19 cellular contexts compared by ENCODE assay signal in the genomic region with DNA sequence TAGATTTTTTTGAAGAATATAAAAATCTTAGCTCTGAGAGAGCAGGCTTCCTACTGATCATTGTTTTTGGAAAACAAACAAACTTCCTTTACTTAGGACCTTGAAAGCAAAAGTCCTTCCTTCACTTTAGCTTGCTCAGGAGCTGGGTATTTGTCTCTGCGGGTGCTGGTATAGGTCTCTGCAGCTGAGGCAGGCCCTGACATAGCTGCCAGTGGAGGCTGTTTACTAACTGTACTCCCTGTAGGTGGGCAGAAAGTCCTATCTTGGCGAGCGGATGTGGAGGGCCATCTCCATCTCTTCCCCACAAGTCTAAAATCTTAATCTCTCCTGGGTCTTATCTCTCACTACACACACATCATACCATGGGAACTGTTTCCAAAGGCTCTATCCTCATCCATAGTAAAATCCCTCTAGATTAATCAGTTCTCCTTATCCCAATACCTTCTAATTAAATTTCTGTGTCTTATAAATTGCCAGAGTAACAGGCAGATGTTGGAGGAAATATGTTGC. TPM values are rescaled to one million over a fixed set of nuclear protein-coding genes. Genes with fewer than 3 reads are reported as not detected.
DNase-seq lines count a peak whose midpoint lies in the region; ATAC-seq and TF ChIP-seq lines count a peak whose summit lies in the region.
"Had no signal": no experiment of that assay in that cellular context is flagged by ENCODE, and none has a peak within 500 bp of the region (broad histone marks: within the 10 kb centered on the region; RNA-seq: fewer than 3 reads in every experiment).

No MANE protein-coding gene starts in this region.

- POLR2A ChIA-PET in activated naive CD8-positive, alpha-beta T cell treated with anti-CD3 and anti-CD28 coated beads, Interleukin-2, amount 10 ng/mL, durations not matched to agents 7 days and 5 days (lab: Charles Lee): interaction anchor here (0.6 to 2.6 kb wide), 16 partner anchors 22 to 1116 kb away, joined by 3 to 23 read pairs (median 6); partner anchors contain the start of genes FBXO33, GEMIN2, PNN and SEC23A

- no peaks in the 10 kb centered on the region for H3K9me3 Mint-ChIP-seq in activated naive CD4-positive, alpha-beta T cell treated with anti-CD3 and anti-CD28 coated beads for 36 hours
- peaks cover 3% of the 10 kb centered on the region for H3K9me3 Mint-ChIP-seq in activated naive CD8-positive, alpha-beta T cell treated with anti-CD3 and anti-CD28 coated beads, Interleukin-2, amount 10 ng/mL, durations not matched to agents 7 days and 5 days
- H3K9me3 Mint-ChIP-seq: dendritic cell treated with granulocyte-macrophage colony-stimulating factor and Interleukin-4, amounts not matched to agents 40 ng/mL and 50 ng/mL, for 4 days; H9 had no signal

- no peaks in the 10 kb centered on the region for H3K36me3 Mint-ChIP-seq in activated naive CD4-positive, alpha-beta T cell treated with anti-CD3 and anti-CD28 coated beads for 36 hours (ENCODE audit: low read depth)
- H3K36me3 Mint-ChIP-seq in activated naive CD8-positive, alpha-beta T cell treated with anti-CD3 and anti-CD28 coated beads, Interleukin-2, amount 10 ng/mL, durations not matched to agents 7 days and 5 days: peaks cover 6% of the 10 kb centered on the region

- H3K4me3 ChIP-seq in Karpas-422 (ENCODE audit: low read length) (no peak overlapping the region), smooth muscle cell (no peak overlapping the region), right atrium auricular region (no peak overlapping the region)
- H3K4me3 ChIP-seq: GM12878, MG63, prostate gland had no signal

- DNase-seq in activated naive CD4-positive, alpha-beta T cell treated with anti-CD3 and anti-CD28 coated beads for 36 hours: no peak
- DNase-seq in activated naive CD4-positive, alpha-beta T cell treated with anti-CD3 and anti-CD28 coated beads, Interleukin-2, amount 50 U/mL, for 16 hours: no peak
- no peak for DNase-seq in Karpas-422
- no peak for DNase-seq in activated naive CD8-positive, alpha-beta T cell treated with anti-CD3 and anti-CD28 coated beads, Interleukin-2, amount 10 ng/mL, durations not matched to agents 7 days and 5 days
- no peak for DNase-seq in smooth muscle cell (lab: John Stamatoyannopoulos, UW; ENCODE audit: unreplicated experiment)
- DNase-seq in right atrium auricular region (ENCODE audit: low spot score): no peak
- DNase-seq: activated gamma-delta T cell, brain microvascular endothelial cell, erythroblast, H9, MG63, NCI-H446, SIG-M5, T1000 had no signal

- CTCF ChIA-PET in activated naive CD4-positive, alpha-beta T cell treated with anti-CD3 and anti-CD28 coated beads for 36 hours (lab: Charles Lee): interaction anchor here (1.3 to 1.6 kb wide), 2 partner anchors 128 to 197 kb away, joined by 4 read pairs; no protein-coding TSS in a partner anchor

- no peak overlapping the region for H3K4me3 Mint-ChIP-seq in activated naive CD4-positive, alpha-beta T cell treated with anti-CD3 and anti-CD28 coated beads for 36 hours
- H3K4me3 Mint-ChIP-seq in activated naive CD8-positive, alpha-beta T cell treated with anti-CD3 and anti-CD28 coated beads, Interleukin-2, amount 10 ng/mL, durations not matched to agents 7 days and 5 days: peak overlapping the region; percentile 51
- H3K4me3 Mint-ChIP-seq: dendritic cell treated with granulocyte-macrophage colony-stimulating factor and Interleukin-4, amounts not matched to agents 40 ng/mL and 50 ng/mL, for 4 days; H9 had no signal

- no peak for TF ChIP-seq POLR2A in GM18505 (IDR thresholded peaks at IDR 0.05; ENCODE audit: borderline replicate concordance, extremely low read depth, insufficient read depth, insufficient read length)

- H3K79me2 ChIP-seq in Karpas-422 (ENCODE audit: low read length): no peaks in the 10 kb centered on the region
- H3K79me2 ChIP-seq in smooth muscle cell (ENCODE audit: low read depth): no peaks in the 10 kb centered on the region

- intact Hi-C loops in activated naive CD4-positive, alpha-beta T cell treated with anti-CD3 and anti-CD28 coated beads for 36 hours (cut with micrococcal nuclease): loop anchor here (1.0 to 2.0 kb wide), 9 partner anchors 40 to 219 kb away; partner anchors contain the start of genes FBXO33, GEMIN2, PNN and SEC23A

- H2AFZ ChIP-seq in Karpas-422 (ENCODE audit: low read length) (0 out of 2 replicates have a peak overlapping the region, but pooled peaks have one; percentile 2), smooth muscle cell (ENCODE audit: low read depth) (no peak overlapping the region)

- H3K9me3 ChIP-seq in Karpas-422 (ENCODE audit: low read length): no peaks in the 10 kb centered on the region
- no peaks in the 10 kb centered on the region for H3K9me3 ChIP-seq in smooth muscle cell (replicated peaks; ENCODE audit: low read depth)
- H3K9me3 ChIP-seq in right atrium auricular region: no peaks in the 10 kb centered on the region
- H3K9me3 ChIP-seq: MG63, prostate gland had no signal

- no peaks in the 10 kb centered on the region for H3F3A ChIP-seq in smooth muscle cell (ENCODE audit: low read depth)

- ATAC-seq in activated naive CD8-positive, alpha-beta T cell treated with anti-CD3 and anti-CD28 coated beads, Interleukin-2, amount 10 ng/mL, durations not matched to agents 7 days and 5 days (ENCODE audit: low read depth): peak; percentile 17
- ATAC-seq in GM18505 (IDR thresholded peaks at IDR 0.05; ENCODE audit: unreplicated experiment) (no peak), HG02973 (IDR thresholded peaks at IDR 0.05; ENCODE audit: unreplicated experiment) (no peak)
- ATAC-seq: GM12878 had no signal

- no peaks in the 10 kb centered on the region for H4K20me1 ChIP-seq in Karpas-422 (ENCODE audit: insufficient read depth, low read depth, low read length)
- no peaks in the 10 kb centered on the region for H4K20me1 ChIP-seq in smooth muscle cell (ENCODE audit: low read depth)

- no peaks in the 10 kb centered on the region for H3K9me2 ChIP-seq in Karpas-422 (replicated peaks; ENCODE audit: insufficient read depth, low read length)

- H3K27ac ChIP-seq in Karpas-422 (ENCODE audit: low read length) (no peak overlapping the region), smooth muscle cell (ENCODE audit: low read depth) (peak overlapping the region; percentile 46), right atrium auricular region (no peak overlapping the region)
- H3K27ac ChIP-seq: brain microvascular endothelial cell, prostate gland had no signal

- 76% methylated on average over 3 of the region's 3 CpGs for WGBS in smooth muscle cell (ENCODE audit: low lambda C conversion rate)

- H3K9ac ChIP-seq in Karpas-422 (ENCODE audit: low read length): no peak overlapping the region
- H3K9ac ChIP-seq in smooth muscle cell (ENCODE audit: low read depth): no peak overlapping the region

- H3K4me1 ChIP-seq in Karpas-422 (ENCODE audit: low read length) (peaks cover 16% of the 10 kb centered on the region), smooth muscle cell (ENCODE audit: low read depth) (no peaks in the 10 kb centered on the region), right atrium auricular region (no peaks in the 10 kb centered on the region)
- H3K4me1 ChIP-seq: prostate gland had no signal

- no peaks in the 10 kb centered on the region for H3K27me3 ChIP-seq in Karpas-422 (ENCODE audit: low read length)
- H3K27me3 ChIP-seq in smooth muscle cell (ENCODE audit: low read depth): no peaks in the 10 kb centered on the region
- H3K27me3 ChIP-seq in right atrium auricular region: no peaks in the 10 kb centered on the region
- H3K27me3 ChIP-seq: brain microvascular endothelial cell, MG63 had no signal

- TF ChIP-seq CTCF in smooth muscle cell (IDR thresholded peaks at IDR 0.05; ENCODE audit: borderline replicate concordance, insufficient read depth, poor library complexity, severe bottlenecking) (no peak), right atrium auricular region (IDR thresholded peaks at IDR 0.05) (no peak)

- peak overlapping the region; percentile 90 for H3K27ac Mint-ChIP-seq in activated naive CD4-positive, alpha-beta T cell treated with anti-CD3 and anti-CD28 coated beads for 36 hours
- peak overlapping the region; percentile 91 for H3K27ac Mint-ChIP-seq in activated naive CD8-positive, alpha-beta T cell treated with anti-CD3 and anti-CD28 coated beads, Interleukin-2, amount 10 ng/mL, durations not matched to agents 7 days and 5 days
- H3K27ac Mint-ChIP-seq: dendritic cell treated with granulocyte-macrophage colony-stimulating factor and Interleukin-4, amounts not matched to agents 40 ng/mL and 50 ng/mL, for 4 days had no signal

- H3K36me3 ChIP-seq in Karpas-422 (ENCODE audit: insufficient read depth, low read length) (no peaks in the 10 kb centered on the region), smooth muscle cell (ENCODE audit: low read depth) (no peaks in the 10 kb centered on the region), right atrium auricular region (no peaks in the 10 kb centered on the region)
- H3K36me3 ChIP-seq: brain microvascular endothelial cell, MG63, prostate gland had no signal

- H3K27me3 Mint-ChIP-seq in activated naive CD4-positive, alpha-beta T cell treated with anti-CD3 and anti-CD28 coated beads for 36 hours (ENCODE audit: low read depth): no peaks in the 10 kb centered on the region
- no peaks in the 10 kb centered on the region for H3K27me3 Mint-ChIP-seq in activated naive CD8-positive, alpha-beta T cell treated with anti-CD3 and anti-CD28 coated beads, Interleukin-2, amount 10 ng/mL, durations not matched to agents 7 days and 5 days
- H3K27me3 Mint-ChIP-seq: dendritic cell treated with granulocyte-macrophage colony-stimulating factor and Interleukin-4, amounts not matched to agents 40 ng/mL and 50 ng/mL, for 4 days had no signal

- peaks cover 38% of the 10 kb centered on the region for H3K4me1 Mint-ChIP-seq in activated naive CD4-positive, alpha-beta T cell treated with anti-CD3 and anti-CD28 coated beads for 36 hours (ENCODE audit: low read depth)
- H3K4me1 Mint-ChIP-seq in activated naive CD8-positive, alpha-beta T cell treated with anti-CD3 and anti-CD28 coated beads, Interleukin-2, amount 10 ng/mL, durations not matched to agents 7 days and 5 days: peaks cover 41% of the 10 kb centered on the region

- no peak overlapping the region for H3K4me2 ChIP-seq in Karpas-422 (ENCODE audit: low read depth, low read length, poor library complexity, severe bottlenecking)
- H3K4me2 ChIP-seq in smooth muscle cell: no peak overlapping the region

RNA-seq across cellular contexts. Expression of gene MIA2, which starts 4.1 kb away (rescaled TPM):
- 10 to 100 TPM; 19.9 to 20.9 TPM for total RNA-seq in activated naive CD4-positive, alpha-beta T cell treated with anti-CD3 and anti-CD28 coated beads for 36 hours
- 36.2 and 65.7 TPM in 2 replicates for total RNA-seq in Karpas-422 (2014; rRNA removed; shearing (Covaris generic); ENCODE audit: low replicate concordance)
- total RNA-seq in activated naive CD8-positive, alpha-beta T cell treated with anti-CD3 and anti-CD28 coated beads, Interleukin-2, amount 10 ng/mL, durations not matched to agents 7 days and 5 days: 10 to 100 TPM; 23.2 to 24.4 TPM
- total RNA-seq in smooth muscle cell (18.6 and 28.4 TPM in 2 replicates), right atrium auricular region (10 to 100 TPM; 14.2 to 34.2 TPM)
- 14.5 and 14.6 TPM in 2 replicates for polyA plus RNA-seq in smooth muscle cell

RNA-seq across cellular contexts. Expression of gene PNN, which starts 54.6 kb away (rescaled TPM):
- total RNA-seq in activated naive CD4-positive, alpha-beta T cell treated with anti-CD3 and anti-CD28 coated beads for 36 hours: 100 to 1,000 TPM in 1 of 2 experiments, 10 to 100 TPM in 1; 99.6 to 100 TPM
- 56.1 and 96.8 TPM in 2 replicates for total RNA-seq in Karpas-422 (2014; rRNA removed; shearing (Covaris generic); ENCODE audit: low replicate concordance)
- 100 to 1,000 TPM; 105 TPM for total RNA-seq in activated naive CD8-positive, alpha-beta T cell treated with anti-CD3 and anti-CD28 coated beads, Interleukin-2, amount 10 ng/mL, durations not matched to agents 7 days and 5 days
- 30.7 and 34.0 TPM in 2 replicates for total RNA-seq in smooth muscle cell
- polyA plus RNA-seq in smooth muscle cell: 26.0 and 56.0 TPM in 2 replicates
- total RNA-seq in right atrium auricular region: 10 to 100 TPM; 11.4 to 13.4 TPM

RNA-seq across cellular contexts. Expression of gene TRAPPC6B, which starts 59.5 kb away (rescaled TPM):
- total RNA-seq in activated naive CD4-positive, alpha-beta T cell treated with anti-CD3 and anti-CD28 coated beads for 36 hours: 10 to 100 TPM; 19.8 TPM
- 30.4 and 52.5 TPM in 2 replicates for total RNA-seq in Karpas-422 (2014; rRNA removed; shearing (Covaris generic); ENCODE audit: low replicate concordance)
- 10 to 100 TPM; 30.9 to 34.3 TPM for total RNA-seq in activated naive CD8-positive, alpha-beta T cell treated with anti-CD3 and anti-CD28 coated beads, Interleukin-2, amount 10 ng/mL, durations not matched to agents 7 days and 5 days
- total RNA-seq in smooth muscle cell (38.6 and 44.2 TPM in 2 replicates), right atrium auricular region (10 to 100 TPM; 14.9 to 16.5 TPM)
- 15.2 and 23.6 TPM in 2 replicates for polyA plus RNA-seq in smooth muscle cell
